In the genomic region with DNA sequence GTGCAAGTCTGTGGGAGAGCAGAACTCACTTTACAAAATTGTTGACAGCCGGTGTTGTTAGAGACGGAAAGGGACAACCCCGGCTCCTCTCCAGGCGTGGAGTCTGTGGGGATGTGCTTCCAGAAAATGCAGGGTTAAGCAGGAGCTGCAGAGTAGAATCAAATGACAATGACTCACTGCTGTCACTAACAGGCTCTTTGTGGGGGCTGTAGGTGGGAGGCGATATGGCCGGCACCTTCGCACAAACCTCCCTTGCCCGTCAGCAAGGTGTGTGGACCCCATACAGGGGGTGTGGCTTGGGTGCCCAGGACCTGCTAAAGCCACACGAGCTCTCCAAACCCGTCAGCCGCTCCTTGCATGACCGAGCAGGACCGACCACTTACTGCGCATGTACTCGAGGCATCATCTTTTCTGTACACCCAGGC, we compare ENCODE assay signal across 9 cellular contexts. TPM values are rescaled to one million over a fixed set of nuclear protein-coding genes. Genes with fewer than 3 reads are reported as not detected.
DNase-seq lines count a peak whose midpoint lies in the region; ATAC-seq and TF ChIP-seq lines count a peak whose summit lies in the region.
"Had no signal": no experiment of that assay in that cellular context is flagged by ENCODE, and none has a peak within 500 bp of the region (broad histone marks: within the 10 kb centered on the region; RNA-seq: fewer than 3 reads in every experiment).

No MANE protein-coding gene starts in this region.

- no peaks in the 10 kb centered on the region for H3K36me3 ChIP-seq in iPS-18a (ENCODE audit: control insufficient read depth, low read depth, low read length)

- no peaks in the 10 kb centered on the region for H3K27me3 Mint-ChIP-seq in WTC11 (ENCODE audit: low read depth)
- no peaks in the 10 kb centered on the region for H3K27me3 Mint-ChIP-seq in activated T-helper 2 cell treated with anti-CD3 and anti-CD28 coated beads, Interferon-gamma antibody, Interleukin-2, Interleukin-4, amounts not matched to agents 10 μg/mL and 5 μg/mL and 100 μg/mL, durations not matched to agents 14 hours and 24 hours and 36 hours (ENCODE audit: low read depth)
- H3K27me3 Mint-ChIP-seq: effector memory CD8-positive, alpha-beta T cell had no signal

- no peak overlapping the region for H3K4me3 Mint-ChIP-seq in WTC11
- no peak overlapping the region for H3K4me3 Mint-ChIP-seq in activated T-helper 2 cell treated with anti-CD3 and anti-CD28 coated beads, Interferon-gamma antibody, Interleukin-2, Interleukin-4, amounts not matched to agents 10 μg/mL and 5 μg/mL and 100 μg/mL, durations not matched to agents 14 hours and 24 hours and 36 hours (ENCODE audit: low read depth)
- H3K4me3 Mint-ChIP-seq: effector memory CD8-positive, alpha-beta T cell had no signal

- no peaks in the 10 kb centered on the region for H3K9me3 Mint-ChIP-seq in WTC11
- no peaks in the 10 kb centered on the region for H3K9me3 Mint-ChIP-seq in activated T-helper 2 cell treated with anti-CD3 and anti-CD28 coated beads, Interferon-gamma antibody, Interleukin-2, Interleukin-4, amounts not matched to agents 10 μg/mL and 5 μg/mL and 100 μg/mL, durations not matched to agents 14 hours and 24 hours and 36 hours
- H3K9me3 Mint-ChIP-seq: effector memory CD8-positive, alpha-beta T cell had no signal

- no peaks in the 10 kb centered on the region for H3K36me3 Mint-ChIP-seq in WTC11
- H3K36me3 Mint-ChIP-seq in activated T-helper 2 cell treated with anti-CD3 and anti-CD28 coated beads, Interferon-gamma antibody, Interleukin-2, Interleukin-4, amounts not matched to agents 10 μg/mL and 5 μg/mL and 100 μg/mL, durations not matched to agents 14 hours and 24 hours and 36 hours (ENCODE audit: low read depth) = no peaks in the 10 kb centered on the region

- DNase-seq in ELF-1 (ENCODE audit: low read depth, low spot score) (peak; percentile 23), WTC11 (ENCODE audit: low spot score) (no peak), pons (ENCODE audit: low spot score) (peak; percentile 17), NCI-H82 treated with DMSO at 0.1 percent for 48 hours (lab: John Stamatoyannopoulos, UW; ENCODE audit: unreplicated experiment) (no peak)
- no peak for DNase-seq in activated T-helper 2 cell treated with anti-CD3 and anti-CD28 coated beads, Interferon-gamma antibody, Interleukin-2, Interleukin-4, amounts not matched to agents 10 μg/mL and 5 μg/mL and 100 μg/mL, durations not matched to agents 14 hours and 24 hours and 36 hours (ENCODE audit: low spot score)
- no peak for DNase-seq in NK-92 treated with Interleukin-12 subunit alpha and Interleukin-12 subunit beta, amount 100 ng/mL, for 24 hours (lab: John Stamatoyannopoulos, UW)
- DNase-seq: effector memory CD8-positive, alpha-beta T cell had no signal

- H3K9me3 ChIP-seq in iPS-18a (ENCODE audit: control insufficient read depth, low read depth, low read length) = no peaks in the 10 kb centered on the region

- intact Hi-C loops in activated T-helper 2 cell treated with anti-CD3 and anti-CD28 coated beads, Interferon-gamma antibody, Interleukin-2, Interleukin-4, amounts not matched to agents 10 μg/mL and 5 μg/mL and 100 μg/mL, durations not matched to agents 14 hours and 24 hours and 36 hours (cut with micrococcal nuclease) = no loop called here

- POLR2A ChIA-PET in WTC11 (lab: Charles Lee) = interaction anchor here (1.1 to 1.5 kb wide), 2 partner anchors 51 to 60 kb away, joined by 4 read pairs; no protein-coding TSS in a partner anchor

- no peak overlapping the region for H3K27ac Mint-ChIP-seq in WTC11
- H3K27ac Mint-ChIP-seq in activated T-helper 2 cell treated with anti-CD3 and anti-CD28 coated beads, Interferon-gamma antibody, Interleukin-2, Interleukin-4, amounts not matched to agents 10 μg/mL and 5 μg/mL and 100 μg/mL, durations not matched to agents 14 hours and 24 hours and 36 hours = no peak overlapping the region

- peaks cover 19% of the 10 kb centered on the region for H3K4me1 Mint-ChIP-seq in WTC11
- H3K4me1 Mint-ChIP-seq in activated T-helper 2 cell treated with anti-CD3 and anti-CD28 coated beads, Interferon-gamma antibody, Interleukin-2, Interleukin-4, amounts not matched to agents 10 μg/mL and 5 μg/mL and 100 μg/mL, durations not matched to agents 14 hours and 24 hours and 36 hours (ENCODE audit: low read depth) = peaks cover 4% of the 10 kb centered on the region

- ATAC-seq in WTC11 (peak; percentile 45), HG03460 (IDR thresholded peaks at IDR 0.05; ENCODE audit: unreplicated experiment) (no peak)
- ATAC-seq: effector memory CD8-positive, alpha-beta T cell had no signal

- no peak overlapping the region for H3K27ac ChIP-seq in iPS-18a (ENCODE audit: low read length)

- peaks cover 16% of the 10 kb centered on the region for H3K4me1 ChIP-seq in iPS-18a (ENCODE audit: control insufficient read depth, low read depth, low read length)

- CTCF ChIA-PET in WTC11 (lab: Charles Lee) = interaction anchor here (1.0 to 2.7 kb wide), 8 partner anchors 11 to 148 kb away, joined by 3 to 14 read pairs (median 5); no protein-coding TSS in a partner anchor

- no peak overlapping the region for H3K9ac ChIP-seq in iPS-18a (ENCODE audit: low read length)

- H3K27me3 ChIP-seq in iPS-18a (ENCODE audit: control insufficient read depth, insufficient read depth, low read length) = no peaks in the 10 kb centered on the region

- peak overlapping the region; percentile 11 for H3K4me3 ChIP-seq in iPS-18a (ENCODE audit: low read length)

- no peak for TF ChIP-seq CTCF in WTC11 (IDR thresholded peaks at IDR 0.05)

TF ChIP-seq in WTC11, 78 proteins besides CTCF, POLR2A, EP300 and RAD21 (continues in another document):
- TF ChIP-seq, protein P1, sequence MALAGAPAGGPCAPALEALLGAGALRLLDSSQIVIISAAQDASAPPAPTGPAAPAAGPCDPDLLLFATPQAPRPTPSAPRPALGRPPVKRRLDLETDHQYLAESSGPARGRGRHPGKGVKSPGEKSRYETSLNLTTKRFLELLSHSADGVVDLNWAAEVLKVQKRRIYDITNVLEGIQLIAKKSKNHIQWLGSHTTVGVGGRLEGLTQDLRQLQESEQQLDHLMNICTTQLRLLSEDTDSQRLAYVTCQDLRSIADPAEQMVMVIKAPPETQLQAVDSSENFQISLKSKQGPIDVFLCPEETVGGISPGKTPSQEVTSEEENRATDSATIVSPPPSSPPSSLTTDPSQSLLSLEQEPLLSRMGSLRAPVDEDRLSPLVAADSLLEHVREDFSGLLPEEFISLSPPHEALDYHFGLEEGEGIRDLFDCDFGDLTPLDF (CRISPR knock-in tag; IDR thresholded peaks at IDR 0.05) = no peak
- TF ChIP-seq ZNF219 (CRISPR knock-in tag; IDR thresholded peaks at IDR 0.05; ENCODE audit: borderline replicate concordance) (no peak), ZNF317 (CRISPR knock-in tag; IDR thresholded peaks at IDR 0.05; ENCODE audit: borderline replicate concordance, low read depth) (no peak), ETV6 (CRISPR knock-in tag; IDR thresholded peaks at IDR 0.05) (no peak), CREB1 (CRISPR knock-in tag; IDR thresholded peaks at IDR 0.05) (no peak), SMAD4 (CRISPR knock-in tag; IDR thresholded peaks at IDR 0.05) (no peak), ATF2 (CRISPR knock-in tag; IDR thresholded peaks at IDR 0.05; ENCODE audit: borderline replicate concordance, low read depth) (no peak), NFYB (CRISPR knock-in tag; conservative IDR thresholded peaks at IDR 0.05; ENCODE audit: low read depth) (no peak), NFATC4 (CRISPR knock-in tag; IDR thresholded peaks at IDR 0.05) (no peak), FOXK1 (CRISPR knock-in tag; IDR thresholded peaks at IDR 0.05) (no peak), TP53 (CRISPR knock-in tag; IDR thresholded peaks at IDR 0.05) (no peak), CBFB (CRISPR knock-in tag; IDR thresholded peaks at IDR 0.05; ENCODE audit: low read depth) (no peak), SP1 (CRISPR knock-in tag; conservative IDR thresholded peaks at IDR 0.05) (no peak), RORB (CRISPR knock-in tag; IDR thresholded peaks at IDR 0.05) (no peak), USF2 (CRISPR knock-in tag; IDR thresholded peaks at IDR 0.05) (no peak)

RNA-seq across cellular contexts. Expression of gene PDK2, which starts 5.8 kb away (rescaled TPM):
- total RNA-seq in WTC11 (2021) = 16.6 to 21.3 TPM (median 19.8 TPM) in 3 replicates
- 11.0 and 12.1 TPM in 2 replicates for total RNA-seq in activated T-helper 2 cell treated with anti-CD3 and anti-CD28 coated beads, Interferon-gamma antibody, Interleukin-2, Interleukin-4, amounts not matched to agents 10 μg/mL and 5 μg/mL and 100 μg/mL, durations not matched to agents 14 hours and 24 hours and 36 hours

RNA-seq across cellular contexts. Expression of gene SAMD14, which starts 29.0 kb away (rescaled TPM):
- total RNA-seq in WTC11 (2021) = 4.5 to 6.0 TPM (median 5.9 TPM) in 3 replicates
- 2.0 and 2.4 TPM in 2 replicates for total RNA-seq in activated T-helper 2 cell treated with anti-CD3 and anti-CD28 coated beads, Interferon-gamma antibody, Interleukin-2, Interleukin-4, amounts not matched to agents 10 μg/mL and 5 μg/mL and 100 μg/mL, durations not matched to agents 14 hours and 24 hours and 36 hours

RNA-seq across cellular contexts. Expression of gene ITGA3, which starts 45.0 kb away (rescaled TPM):
- total RNA-seq in WTC11 (2021) = 35.3 to 44.2 TPM (median 35.5 TPM) in 3 replicates
- total RNA-seq in activated T-helper 2 cell treated with anti-CD3 and anti-CD28 coated beads, Interferon-gamma antibody, Interleukin-2, Interleukin-4, amounts not matched to agents 10 μg/mL and 5 μg/mL and 100 μg/mL, durations not matched to agents 14 hours and 24 hours and 36 hours = 10.1 and 10.8 TPM in 2 replicates

RNA-seq across cellular contexts. Expression of gene PPP1R9B, which starts 49.5 kb away (rescaled TPM):
- 20.4 to 21.7 TPM (median 20.6 TPM) in 3 replicates for total RNA-seq in WTC11 (2021)
- total RNA-seq in activated T-helper 2 cell treated with anti-CD3 and anti-CD28 coated beads, Interferon-gamma antibody, Interleukin-2, Interleukin-4, amounts not matched to agents 10 μg/mL and 5 μg/mL and 100 μg/mL, durations not matched to agents 14 hours and 24 hours and 36 hours = 126 and 130 TPM in 2 replicates

Comparison
In these comparisons a context has a peak if more than half of its experiments do, and no peak if none do; other contexts are left out.
1. DNase-seq: peak in ELF-1 (single experiment) and pons (single experiment); none in WTC11 (single experiment), activated T-helper 2 cell treated with anti-CD3 and anti-CD28 coated beads, Interferon-gamma antibody, Interleukin-2, Interleukin-4, amounts not matched to agents 10 μg/mL and 5 μg/mL and 100 μg/mL, durations not matched to agents 14 hours and 24 hours and 36 hours (single experiment), NCI-H82 treated with DMSO at 0.1 percent for 48 hours (single experiment) and NK-92 treated with Interleukin-12 subunit alpha and Interleukin-12 subunit beta, amount 100 ng/mL, for 24 hours (single experiment).